30 cellular contexts compared by ENCODE assay signal in genomic region chr19:16946951-16947940, GRCh38. TPM values are rescaled to one million over a fixed set of nuclear protein-coding genes. Genes with fewer than 3 reads are reported as not detected.
DNase-seq lines count a peak whose midpoint lies in the region; ATAC-seq and TF ChIP-seq lines count a peak whose summit lies in the region.
"Had no signal": no experiment of that assay in that cellular context is flagged by ENCODE, and none has a peak within 500 bp of the region (broad histone marks: within the 10 kb centered on the region; RNA-seq: fewer than 3 reads in every experiment).

No MANE protein-coding gene starts in this region.

- intact Hi-C loops in stomach (cut with DNase I; ENCODE audit: low total_unique reads) = no loop called here

- TF ChIP-seq CTCF in GM13976 (IDR thresholded peaks at IDR 0.05; ENCODE audit: borderline replicate concordance, control extremely low read depth, extremely low read depth, insufficient read depth, missing control alignments) (no peak), stomach (IDR thresholded peaks at IDR 0.05) (no peak)

- peak; percentile 5 for DNase-seq in activated T-cell treated with anti-CD3 and anti-CD28 coated beads, Interleukin-2, amount 50 U/mL, for 1 hour
- DNase-seq in activated T-cell treated with anti-CD3 and anti-CD28 coated beads, Interleukin-2, amount 50 U/mL, for 48 hours = no peak
- DNase-seq in GM13976 (ENCODE audit: low spot score) (peak; percentile 8), left lobe of liver (ENCODE audit: low spot score) (peak; percentile 27), stomach (peak; percentile 20), DMS79 treated with DMSO at 0.1 percent for 48 hours (lab: John Stamatoyannopoulos, UW) (no peak), HAP-1 (ENCODE audit: low spot score in 2 of 2) (no peak), NCI-H187 treated with DMSO at 0.1 percent for 48 hours (lab: John Stamatoyannopoulos, UW) (no peak)
- DNase-seq: CD4-positive, CD25-positive, alpha-beta regulatory T cell; DMS53; H7; HFFc6; KBM-7; MV-4-11; NCI-H1105; NCI-H1436 treated with DMSO at 0.1 percent for 48 hours; NCI-H1930; NCI-H2107; NCI-H446 treated with DMSO at 0.1 percent for 48 hours; NCI-H526; NCI-H82; PC-9 had no signal

- H3K4me1 ChIP-seq in stomach (no peaks in the 10 kb centered on the region), HAP-1 (no peaks in the 10 kb centered on the region)
- H3K4me1 ChIP-seq: SJSA1 had no signal

- WGBS in stomach, 5 donors = 91 to 93% (median 93%) methylated on average over 10 to 16 of the region's 16 CpGs

- peaks cover 0 to 8% (median 0%) of the 10 kb centered on the region in 3 donors for H3K27me3 ChIP-seq in stomach
- no peaks in the 10 kb centered on the region for H3K27me3 ChIP-seq in HAP-1 (ENCODE audit: low read depth)
- H3K27me3 ChIP-seq: BLaER1, SJSA1 had no signal

- in situ Hi-C loops in GM13976 (cut with MboI; ENCODE audit: low sequenced_read_pairs, unreplicated experiment) (no loop called here), HAP-1 (cut with MboI; ENCODE audit: low sequenced_read_pairs) (no loop called here)

- H3K36me3 ChIP-seq in stomach (no peaks in the 10 kb centered on the region), HAP-1 (replicated peaks) (no peaks in the 10 kb centered on the region)
- H3K36me3 ChIP-seq: BLaER1, SJSA1 had no signal

- H3K4me3 ChIP-seq in stomach (no peak overlapping the region), HAP-1 (no peak overlapping the region)
- H3K4me3 ChIP-seq: BLaER1, GM12878, PC-9, SJSA1 had no signal

- no peak for TF ChIP-seq POLR2A in stomach (IDR thresholded peaks at IDR 0.05)

- H3K27ac ChIP-seq in stomach = no peak overlapping the region
- H3K27ac ChIP-seq: BLaER1, PC-9, SJSA1 had no signal

- no peak for ATAC-seq in left lobe of liver
- ATAC-seq: GM12878, Right ventricle myocardium inferior had no signal

- H3K9me3 ChIP-seq in stomach (no peaks in the 10 kb centered on the region), HAP-1 (no peaks in the 10 kb centered on the region)
- H3K9me3 ChIP-seq: BLaER1, SJSA1 had no signal

- no peak for TF ChIP-seq EP300 in stomach (IDR thresholded peaks at IDR 0.05)

RNA-seq across cellular contexts. Expression of gene F2RL3, which starts 58.4 kb away (rescaled TPM):
- 0.15 TPM for total RNA-seq in left lobe of liver
- 1 to 10 TPM in 3 of 5 donors, under 1 TPM in 1, not detected in 1; 0.58 to 6.8 (median 2.8) TPM for total RNA-seq in stomach
- polyA plus RNA-seq in stomach = 1 to 10 TPM; 1.4 to 3.0 (median 1.8) TPM
- total RNA-seq: A172, H7, HFFc6, HT1080, LHCN-M2, MCF 10A, PC-9 had no signal
- polyA plus RNA-seq: CD4-positive, CD25-positive, alpha-beta regulatory T cell had no signal

Comparison
In these comparisons a context has a peak if more than half of its experiments do, and no peak if none do; other contexts are left out.
1. DNase-seq: peak in activated T-cell treated with anti-CD3 and anti-CD28 coated beads, Interleukin-2, amount 50 U/mL, for 1 hour (single experiment), GM13976 (single experiment), left lobe of liver (single experiment) and stomach (single experiment); none in activated T-cell treated with anti-CD3 and anti-CD28 coated beads, Interleukin-2, amount 50 U/mL, for 48 hours (0 of 2), DMS79 treated with DMSO at 0.1 percent for 48 hours (single experiment), HAP-1 (0 of 2) and NCI-H187 treated with DMSO at 0.1 percent for 48 hours (single experiment).